ENCODE assay signal across 1 cellular context in the genomic region with DNA sequence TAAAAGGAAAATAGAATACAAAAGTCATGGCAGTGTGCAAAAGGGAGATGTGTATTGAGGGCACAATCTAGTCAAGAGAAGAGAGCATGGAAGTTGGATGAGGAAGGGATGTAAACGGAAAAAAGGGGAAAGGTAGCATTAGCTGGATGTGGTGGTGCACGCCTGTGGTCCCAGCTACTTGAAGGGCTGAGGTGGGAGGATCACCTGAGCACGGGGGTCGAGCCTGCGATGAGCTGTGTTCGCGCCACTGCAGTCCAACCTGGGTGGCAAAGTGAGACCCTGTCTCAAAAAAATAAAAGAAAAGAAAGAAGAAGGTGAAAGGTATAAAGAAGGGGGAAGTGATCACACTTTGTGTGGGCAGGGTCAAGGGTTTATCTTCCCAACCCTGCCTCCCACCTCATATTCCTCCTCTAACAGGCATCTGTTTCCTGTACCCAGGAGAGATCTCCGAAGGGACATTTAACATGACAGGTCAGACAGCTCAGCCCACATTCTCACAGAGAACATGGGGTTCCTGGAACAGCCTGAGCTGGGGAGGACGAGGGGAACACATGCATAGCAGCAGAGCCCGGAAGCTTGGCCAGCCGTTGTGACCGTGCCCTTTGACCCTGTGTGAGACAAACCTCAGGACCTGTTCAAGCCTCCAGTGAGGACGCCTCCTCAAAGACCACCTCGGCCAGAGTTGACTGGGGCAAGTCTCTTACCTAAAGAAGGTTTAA.
TF ChIP-seq lines count a peak whose summit lies in the region.

No MANE protein-coding gene starts in this region.

TF ChIP-seq in H1, 55 proteins besides CTCF, POLR2A, EP300 and RAD21:
- TF ChIP-seq RFX5 (IDR thresholded peaks at IDR 0.05; ENCODE audit: borderline replicate concordance, low read depth, low read length) (no peak), CBX5 (IDR thresholded peaks at IDR 0.05; ENCODE audit: low read depth, low read length) (no peak)
